ENCODE assay signal across 1 cellular context in genomic region chr12:74508873-74509657, GRCh38.
TF ChIP-seq lines count a peak whose summit lies in the region.

No MANE protein-coding gene starts in this region.

TF ChIP-seq in K562, 482 proteins besides CTCF, POLR2A, EP300 and RAD21 (continued from another document):
- peak; percentile 46; the same call in 1 of the 2 replicates for TF ChIP-seq VEZF1 (CRISPR knock-in tag; IDR thresholded peaks at IDR 0.05)
- TF ChIP-seq MGA (IDR thresholded peaks at IDR 0.05): peak; percentile 50; the same call in 1 of the 2 replicates
- TF ChIP-seq TAF7 (tag; IDR thresholded peaks at IDR 0.05): peak; percentile 54; the same call in 1 of the 2 replicates
- TF ChIP-seq MAZ (CRISPR knock-in tag; conservative IDR thresholded peaks at IDR 0.05 in 1 of 2, IDR thresholded peaks at IDR 0.05 in 1 of 2): peak in 1 of 2 experiments; percentile 41; a peak in 1 of 4 replicates
- TF ChIP-seq FOXP1 (CRISPR knock-in tag; IDR thresholded peaks at IDR 0.05): 0 out of 2 replicates have a peak, but pooled peaks have one; percentile 26
- peak; percentile 88; the same call in 1 of the 2 replicates for TF ChIP-seq NFRKB (IDR thresholded peaks at IDR 0.05; ENCODE audit: low read depth)
- peak; percentile 27; the same call in 1 of the 2 replicates for TF ChIP-seq ZFX (CRISPR knock-in tag; IDR thresholded peaks at IDR 0.05)
- peak in 2 of 3 experiments; percentile 66 to 86 for TF ChIP-seq YY1 (IDR thresholded peaks at IDR 0.05; ENCODE audit: borderline replicate concordance in 1 of 3, control insufficient read depth in 1 of 3, extremely low read depth in 1 of 3, insufficient read depth in 3 of 3, insufficient read length in 1 of 3, insufficient replicate concordance in 2 of 3, low read depth in 1 of 3, low read length in 2 of 3)
- TF ChIP-seq KDM5B (IDR thresholded peaks at IDR 0.05; ENCODE audit: insufficient replicate concordance, low read depth, low read length): peak; percentile 34
- TF ChIP-seq RBFOX2 (IDR thresholded peaks at IDR 0.05; ENCODE audit: low read depth, low read length): peak; percentile 62
- TF ChIP-seq POLR2H (tag; IDR thresholded peaks at IDR 0.05; ENCODE audit: low read depth): peak; percentile 63
- TF ChIP-seq PHF8 (IDR thresholded peaks at IDR 0.05; ENCODE audit: borderline replicate concordance, low read length): peak; percentile 47; the same call in 1 of the 2 replicates
- TF ChIP-seq TAF1 (IDR thresholded peaks at IDR 0.05; ENCODE audit: control insufficient read depth, extremely low read depth, insufficient read depth, low read length, severe bottlenecking): peak; percentile 29
- TF ChIP-seq CBX3 (IDR thresholded peaks at IDR 0.05; ENCODE audit: borderline replicate concordance in 1 of 2, low read length in 2 of 2): 0 out of 3 replicates have a peak, but pooled peaks of 1 of the 2 experiments have one; percentile 8
- peak; percentile 20 for TF ChIP-seq POLR2B (IDR thresholded peaks at IDR 0.05; ENCODE audit: low read depth, partially characterized antibody)
- TF ChIP-seq FOXA3 (CRISPR knock-in tag; conservative IDR thresholded peaks at IDR 0.05 in 1 of 2, IDR thresholded peaks at IDR 0.05 in 1 of 2): peak; percentile 61 to 95
- peak; percentile 44 for TF ChIP-seq TAF9B (IDR thresholded peaks at IDR 0.05; ENCODE audit: partially characterized antibody)
- peak; percentile 51 for TF ChIP-seq SUPT5H (IDR thresholded peaks at IDR 0.05)
TF ChIP-seq in K562: peak in this region for 22; not testable (repeated sequence) for 460.
